Comparison of ENCODE assay signal across 22 cellular contexts in genomic region chr18:53952700-53953099, GRCh38.
A peak's percentile ranks its signal among the peaks of the same experiment; 100 is the strongest.
DNase-seq lines count a peak whose midpoint lies in the region; ATAC-seq and TF ChIP-seq lines count a peak whose summit lies in the region.
"Had no signal": no experiment of that assay in that cellular context is flagged by ENCODE, and none has a peak within 500 bp of the region (broad histone marks: within the 10 kb centered on the region; RNA-seq: fewer than 3 reads in every experiment).

No MANE protein-coding gene starts in this region.

- H3K36me3 Mint-ChIP-seq in CD14-positive monocyte, result no peaks in the 10 kb centered on the region
- H3K36me3 Mint-ChIP-seq: stimulated activated naive B cell treated with anti-CD40 and anti-IgM and Interleukin-4, amounts not matched to agents 10 μg/mL and 1 μg/mL and 100 μg/mL, for 72 hours; WTC11 had no signal

- CTCF ChIA-PET in RWPE1 (lab: Yijun Ruan, JAX), result interaction anchor here (0.6 kb wide), 1 partner anchor 170 kb away, joined by 3 read pairs; no protein-coding TSS in a partner anchor

- intact Hi-C loops in CD14-positive monocyte (cut with micrococcal nuclease), result no loop called here

- H3K4me3 Mint-ChIP-seq in CD14-positive monocyte, result no peak overlapping the region
- H3K4me3 Mint-ChIP-seq: CD4-positive, alpha-beta T cell; stimulated activated naive B cell treated with anti-CD40 and anti-IgM and Interleukin-4, amounts not matched to agents 10 μg/mL and 1 μg/mL and 100 μg/mL, for 72 hours; WTC11 had no signal

- no peaks in the 10 kb centered on the region for H3K4me1 Mint-ChIP-seq in CD14-positive monocyte
- H3K4me1 Mint-ChIP-seq: stimulated activated naive B cell treated with anti-CD40 and anti-IgM and Interleukin-4, amounts not matched to agents 10 μg/mL and 1 μg/mL and 100 μg/mL, for 72 hours had no signal

- ATAC-seq in GM18907 (IDR thresholded peaks at IDR 0.05; ENCODE audit: unreplicated experiment), result peak; percentile 54
- peak; percentile 64 for ATAC-seq in GM21619 (IDR thresholded peaks at IDR 0.05; ENCODE audit: unreplicated experiment)
- ATAC-seq in HG03025 (IDR thresholded peaks at IDR 0.05; ENCODE audit: low FRiP score, unreplicated experiment), result peak; percentile 55
- ATAC-seq: heart right ventricle; stimulated activated naive B cell treated with anti-CD40 and anti-IgM and Interleukin-4, amounts not matched to agents 10 μg/mL and 1 μg/mL and 100 μg/mL, for 72 hours; WTC11 had no signal

- no peak overlapping the region for H3K27ac Mint-ChIP-seq in CD14-positive monocyte
- H3K27ac Mint-ChIP-seq: CD4-positive, alpha-beta T cell; stimulated activated naive B cell treated with anti-CD40 and anti-IgM and Interleukin-4, amounts not matched to agents 10 μg/mL and 1 μg/mL and 100 μg/mL, for 72 hours; WTC11 had no signal

- POLR2A ChIA-PET in RWPE1 (lab: Yijun Ruan, JAX; ENCODE audit: low non-redundant PET), result no interaction called here

- H3K27ac ChIP-seq in RWPE1, result no peak overlapping the region
- H3K27ac ChIP-seq: heart right ventricle, neutrophil had no signal

- no peak for DNase-seq in CD14-positive monocyte (ENCODE audit: low spot score)
- no peak for DNase-seq in NCI-H2081 treated with DMSO at 0.1 percent for 48 hours (lab: John Stamatoyannopoulos, UW)
- DNase-seq in RWPE1 (ENCODE audit: low spot score), result no peak
- DNase-seq in NCI-H69 (lab: John Stamatoyannopoulos, UW), result no peak
- DNase-seq: activated CD4-positive, alpha-beta T cell treated with anti-CD3 and anti-CD28 coated beads, Interleukin-2, amount 50 U/mL, for 48 hours; activated CD8-positive, alpha-beta memory T cell treated with anti-CD3 and anti-CD28 coated beads, Interleukin-2, amount 50 U/mL, for 48 hours; CD4-positive, alpha-beta T cell; DMS153; effector CD4-positive, alpha-beta T cell; foreskin fibroblast; heart right ventricle; Karpas-422; mesenchymal stem cell; NCI-H1694; stimulated activated CD4-positive, alpha-beta T cell treated with anti-CD3 and anti-CD28 coated beads, Interleukin-2, amount 100 ng/mL, for 48 hours; stimulated activated naive B cell treated with anti-CD40 and anti-IgM and Interleukin-4, amounts not matched to agents 10 μg/mL and 1 μg/mL and 100 μg/mL, for 72 hours; T-helper 9 cell had no signal

- H3K9me3 Mint-ChIP-seq in CD14-positive monocyte, result peaks cover 0 to 9% (median 0%) of the 10 kb centered on the region in 7 donors

- H3K27me3 Mint-ChIP-seq in CD14-positive monocyte (ENCODE audit: low read depth in 3 of 3), result peaks cover 0 to 5% (median 0%) of the 10 kb centered on the region in 3 donors
- H3K27me3 Mint-ChIP-seq: stimulated activated naive B cell treated with anti-CD40 and anti-IgM and Interleukin-4, amounts not matched to agents 10 μg/mL and 1 μg/mL and 100 μg/mL, for 72 hours had no signal

- TF ChIP-seq CTCF in CD14-positive monocyte (IDR thresholded peaks at IDR 0.05) (no peak), RWPE1 (conservative IDR thresholded peaks at IDR 0.05; ENCODE audit: low read depth) (no peak)
